In genomic region chr16:85054948-85055502, GRCh38 we compare ENCODE assay signal across 9 cellular contexts. TPM values are rescaled to one million over a fixed set of nuclear protein-coding genes. Genes with fewer than 3 reads are reported as not detected.
DNase-seq lines count a peak whose midpoint lies in the region; FAIRE-seq and TF ChIP-seq lines count a peak whose summit lies in the region.
"Had no signal": no experiment of that assay in that cellular context is flagged by ENCODE, and none has a peak within 500 bp of the region (broad histone marks: within the 10 kb centered on the region; RNA-seq: fewer than 3 reads in every experiment).

No MANE protein-coding gene starts in this region.

- H3K9me3 Mint-ChIP-seq in dendritic cell treated with granulocyte-macrophage colony-stimulating factor and Interleukin-4, amounts not matched to agents 40 ng/mL and 50 ng/mL, for 4 days: no peaks in the 10 kb centered on the region
- no peaks in the 10 kb centered on the region for H3K9me3 Mint-ChIP-seq in neural progenitor cell

- H3K4me3 ChIP-seq in BJ (ENCODE audit: low read depth, low read length): peak overlapping the region; percentile 10
- no peak overlapping the region for H3K4me3 ChIP-seq in OCI-LY1 (ENCODE audit: low read depth, low read length, poor library complexity, severe bottlenecking)
- H3K4me3 ChIP-seq in osteoblast (ENCODE audit: insufficient read depth, low read length): peak overlapping the region; percentile 60
- H3K4me3 ChIP-seq in neural progenitor cell: no peak overlapping the region
- H3K4me3 ChIP-seq: lung had no signal

- H3K9me2 ChIP-seq in OCI-LY1 (ENCODE audit: low read depth, low read length): no peaks in the 10 kb centered on the region

- CTCF ChIA-PET in BJ (lab: Yijun Ruan, JAX): interaction anchor here (1.5 to 2.1 kb wide), 4 partner anchors 9 to 32 kb away, joined by 4 to 11 read pairs (median 7); partner anchors contain the start of gene KIAA0513

- H4K20me1 ChIP-seq in OCI-LY1 (ENCODE audit: insufficient read depth, low read length): no peaks in the 10 kb centered on the region
- peaks cover 21% of the 10 kb centered on the region for H4K20me1 ChIP-seq in osteoblast (ENCODE audit: insufficient read depth, low read length)
- no peaks in the 10 kb centered on the region for H4K20me1 ChIP-seq in neural progenitor cell (ENCODE audit: low read depth)

- POLR2A ChIA-PET in BJ (lab: Charles Lee): interaction anchor here (0.7 kb wide), 2 partner anchors 10 to 502 kb away, joined by 3 to 25 read pairs; no protein-coding TSS in a partner anchor

- no peaks in the 10 kb centered on the region for H3K27me3 Mint-ChIP-seq in dendritic cell treated with granulocyte-macrophage colony-stimulating factor and Interleukin-4, amounts not matched to agents 40 ng/mL and 50 ng/mL, for 4 days
- peaks cover 2% of the 10 kb centered on the region for H3K27me3 Mint-ChIP-seq in neural progenitor cell (ENCODE audit: insufficient read depth, low read depth)

- H3K79me2 ChIP-seq in OCI-LY1 (ENCODE audit: insufficient read depth, low read length) (no peaks in the 10 kb centered on the region), osteoblast (ENCODE audit: insufficient read depth, low read length) (peaks cover 17% of the 10 kb centered on the region), neural progenitor cell (ENCODE audit: low read depth) (no peaks in the 10 kb centered on the region)

- no peak overlapping the region for H3K27ac ChIP-seq in OCI-LY1 (ENCODE audit: low read depth, low read length, poor library complexity, severe bottlenecking)
- H3K27ac ChIP-seq in osteoblast (ENCODE audit: low read depth, low read length): peak overlapping the region; percentile 52
- no peak overlapping the region for H3K27ac ChIP-seq in neural progenitor cell

- no peak overlapping the region for H3K9ac ChIP-seq in OCI-LY1 (ENCODE audit: low read length)
- no peak overlapping the region for H3K9ac ChIP-seq in neural progenitor cell

- H3F3A ChIP-seq in OCI-LY1 (ENCODE audit: insufficient read depth, low read length) (no peaks in the 10 kb centered on the region), neural progenitor cell (ENCODE audit: low read depth) (no peaks in the 10 kb centered on the region)

- intact Hi-C loops in dendritic cell treated with granulocyte-macrophage colony-stimulating factor and Interleukin-4, amounts not matched to agents 40 ng/mL and 50 ng/mL, for 4 days (cut with micrococcal nuclease): no loop called here

- peak overlapping the region; percentile 91 for H3K27ac Mint-ChIP-seq in dendritic cell treated with granulocyte-macrophage colony-stimulating factor and Interleukin-4, amounts not matched to agents 40 ng/mL and 50 ng/mL, for 4 days
- no peak overlapping the region for H3K27ac Mint-ChIP-seq in neural progenitor cell

- H3K27me3 ChIP-seq in BJ (ENCODE audit: control insufficient read depth, insufficient read depth, low read length): no peaks in the 10 kb centered on the region
- no peaks in the 10 kb centered on the region for H3K27me3 ChIP-seq in OCI-LY1 (ENCODE audit: insufficient read depth, low read length)
- H3K27me3 ChIP-seq in osteoblast (ENCODE audit: insufficient read depth, low read length): no peaks in the 10 kb centered on the region
- no peaks in the 10 kb centered on the region for H3K27me3 ChIP-seq in neural progenitor cell

- H2AFZ ChIP-seq in OCI-LY1 (ENCODE audit: low read length) (no peak overlapping the region), osteoblast (ENCODE audit: low read length) (peak overlapping the region; percentile 44), neural progenitor cell (replicated peaks) (no peak overlapping the region)

- TF ChIP-seq CTCF in BJ (IDR thresholded peaks at IDR 0.05; ENCODE audit: insufficient read depth, low read depth, low read length) (no peak), OCI-LY1 (IDR thresholded peaks at IDR 0.05; ENCODE audit: low read length) (no peak), osteoblast (IDR thresholded peaks at IDR 0.05; ENCODE audit: extremely low read depth, low read depth, low read length) (no peak), neural progenitor cell (IDR thresholded peaks at IDR 0.05) (no peak)

- peak overlapping the region; percentile 33; the same call in 1 of the 2 replicates for H3K4me2 ChIP-seq in OCI-LY1 (ENCODE audit: low read length)
- H3K4me2 ChIP-seq in osteoblast (ENCODE audit: insufficient read depth, low read length): peak overlapping the region; percentile 88
- H3K4me2 ChIP-seq in neural progenitor cell: no peak overlapping the region

- H3K4me3 Mint-ChIP-seq in dendritic cell treated with granulocyte-macrophage colony-stimulating factor and Interleukin-4, amounts not matched to agents 40 ng/mL and 50 ng/mL, for 4 days: peak overlapping the region; percentile 61
- H3K4me3 Mint-ChIP-seq in neural progenitor cell: no peak overlapping the region

- H3K9me3 ChIP-seq in OCI-LY1 (ENCODE audit: low read length) (no peaks in the 10 kb centered on the region), osteoblast (ENCODE audit: low read depth, low read length) (no peaks in the 10 kb centered on the region), neural progenitor cell (ENCODE audit: low read depth) (no peaks in the 10 kb centered on the region)

- no peaks in the 10 kb centered on the region for H3K36me3 ChIP-seq in BJ (ENCODE audit: control insufficient read depth, insufficient read depth, low read length)
- H3K36me3 ChIP-seq in OCI-LY1 (ENCODE audit: insufficient read depth, low read length): no peaks in the 10 kb centered on the region
- peaks cover 8% of the 10 kb centered on the region for H3K36me3 ChIP-seq in osteoblast (ENCODE audit: insufficient read depth, low read length)
- no peaks in the 10 kb centered on the region for H3K36me3 ChIP-seq in neural progenitor cell

- H3K36me3 Mint-ChIP-seq in dendritic cell treated with granulocyte-macrophage colony-stimulating factor and Interleukin-4, amounts not matched to agents 40 ng/mL and 50 ng/mL, for 4 days (ENCODE audit: low read depth): peaks cover 24% of the 10 kb centered on the region
- peaks cover 2% of the 10 kb centered on the region for H3K36me3 Mint-ChIP-seq in neural progenitor cell

- DNase-seq in BJ (ENCODE audit: low read depth) (no peak), osteoblast (ENCODE audit: insufficient read length, low spot score, missing footprints) (no peak), neural progenitor cell (ENCODE audit: low spot score) (no peak), frontal cortex (ENCODE audit: low spot score in 2 of 2) (no peak), kidney tubule cell (ENCODE audit: low spot score) (no peak), NCI-H1436 (lab: John Stamatoyannopoulos, UW) (no peak)

- H3K4me1 ChIP-seq in OCI-LY1 (ENCODE audit: insufficient read depth, low read length, severe bottlenecking): peaks cover 20% of the 10 kb centered on the region
- H3K4me1 ChIP-seq in osteoblast (ENCODE audit: insufficient read depth, low read length): peaks cover 31% of the 10 kb centered on the region
- H3K4me1 ChIP-seq in neural progenitor cell: peaks cover 15% of the 10 kb centered on the region

- no peak for FAIRE-seq in frontal cortex (lab: Jason Lieb, UNC)

- H3K4me1 Mint-ChIP-seq in dendritic cell treated with granulocyte-macrophage colony-stimulating factor and Interleukin-4, amounts not matched to agents 40 ng/mL and 50 ng/mL, for 4 days (ENCODE audit: low read depth): peaks cover 68% of the 10 kb centered on the region
- peaks cover 20% of the 10 kb centered on the region for H3K4me1 Mint-ChIP-seq in neural progenitor cell

RNA-seq across cellular contexts. Expression of gene KIAA0513, which starts 27.4 kb away (rescaled TPM):
- polyA plus RNA-seq in BJ (2011; rRNA removed): 4.9 and 6.6 TPM in 2 replicates
- polyA minus RNA-seq in BJ (2011; rRNA and poly(A)+ RNA removed): 5.0 and 5.6 TPM in 2 replicates
- total RNA-seq in osteoblast: 34.5 and 35.1 TPM in 2 replicates
- 6.1 and 9.0 TPM in 2 replicates for total RNA-seq in neural progenitor cell (ENCODE audit: low replicate concordance)
- total RNA-seq in frontal cortex: 55.8 TPM

RNA-seq across cellular contexts. Expression of gene ZDHHC7, which starts 43.7 kb away (rescaled TPM):
- 77.0 and 111 TPM in 2 replicates for polyA plus RNA-seq in BJ (2011; rRNA removed)
- 62.9 and 67.3 TPM in 2 replicates for polyA minus RNA-seq in BJ (2011; rRNA and poly(A)+ RNA removed)
- total RNA-seq in osteoblast: 134 and 139 TPM in 2 replicates
- 53.3 and 57.0 TPM in 2 replicates for total RNA-seq in neural progenitor cell (ENCODE audit: low replicate concordance)
- total RNA-seq in frontal cortex: 19.6 TPM

RNA-seq across cellular contexts. Expression of gene CIBAR2, which starts 57.2 kb away (rescaled TPM):
- 0.05 TPM in 1 of 2 replicates, not detected in the other for polyA plus RNA-seq in BJ (2011; rRNA removed)
- not detected in 2 replicates for polyA minus RNA-seq in BJ (2011; rRNA and poly(A)+ RNA removed)
- under 0.01 TPM in 1 of 2 replicates, not detected in the other for total RNA-seq in osteoblast
- total RNA-seq in neural progenitor cell (ENCODE audit: low replicate concordance): 0.43 TPM in 1 of 2 replicates, not detected in the other
- 0.41 TPM for total RNA-seq in frontal cortex

Comparison
In these comparisons a context has a peak if more than half of its experiments do, and no peak if none do; other contexts are left out.
1. H3K4me3 ChIP-seq: peak in BJ (single experiment) and osteoblast (single experiment); none in OCI-LY1 (single experiment) and neural progenitor cell (single experiment).